In genomic region chr9:101639301-101639700, GRCh38 we compare ENCODE assay signal across 24 cellular contexts. TPM values are rescaled to one million over a fixed set of nuclear protein-coding genes. Genes with fewer than 3 reads are reported as not detected.
DNase-seq lines count a peak whose midpoint lies in the region; ATAC-seq, FAIRE-seq and TF ChIP-seq lines count a peak whose summit lies in the region.
"Had no signal": no experiment of that assay in that cellular context is flagged by ENCODE, and none has a peak within 500 bp of the region (broad histone marks: within the 10 kb centered on the region; RNA-seq: fewer than 3 reads in every experiment).

No MANE protein-coding gene starts in this region.

- H3K4me1 ChIP-seq in SK-N-SH (ENCODE audit: control insufficient read depth in 1 of 2, insufficient read depth in 2 of 2, low read depth in 1 of 2, low read length in 1 of 2), result no peaks in the 10 kb centered on the region
- H3K4me1 ChIP-seq in pancreas, result peaks cover 8 to 17% (median 13%) of the 10 kb centered on the region in 3 donors
- H3K4me1 ChIP-seq in esophagus squamous epithelium, result no peaks in the 10 kb centered on the region
- H3K4me1 ChIP-seq: A549 had no signal

- ATAC-seq in SK-N-SH treated with all-trans-retinoic acid at 6 μM for 48 hours (no peak), pancreas (peak; percentile 85 to 95 (median 92))
- ATAC-seq: K562 had no signal

- TF ChIP-seq EP300 in SK-N-SH (IDR thresholded peaks at IDR 0.05; ENCODE audit: borderline replicate concordance in 1 of 2, low read depth in 1 of 2, low read length in 1 of 2), result no peak

- H3K9me3 ChIP-seq in SK-N-SH (no peaks in the 10 kb centered on the region), pancreas (no peaks in the 10 kb centered on the region), esophagus squamous epithelium (no peaks in the 10 kb centered on the region)
- H3K9me3 ChIP-seq: A549 had no signal

- POLR2A ChIA-PET in SK-N-SH (lab: Yijun Ruan, JAX), result no interaction called here

- no peaks in the 10 kb centered on the region for H4K20me1 ChIP-seq in SK-N-SH (ENCODE audit: insufficient read depth)
- H4K20me1 ChIP-seq: BLaER1 had no signal

- H3F3A ChIP-seq in SK-N-SH (replicated peaks; ENCODE audit: insufficient read depth), result no peaks in the 10 kb centered on the region

- H3K79me2 ChIP-seq in SK-N-SH (ENCODE audit: insufficient read depth), result no peaks in the 10 kb centered on the region

- DNase-seq in SK-N-SH (no peak), astrocyte of the hippocampus (ENCODE audit: low read depth, low spot score) (peak; percentile 1), pancreas (peak in 3 of 6 donors; percentile 22 to 58 (median 26)), esophagus squamous epithelium (lab: John Stamatoyannopoulos, UW) (no peak), nucleus accumbens (lab: John Stamatoyannopoulos, UW) (no peak), cerebellar cortex (ENCODE audit: low spot score) (no peak)
- DNase-seq: CD4-positive, alpha-beta memory T cell; NCI-H1105 treated with DMSO at 0.1 percent for 48 hours; NCI-H187; NCI-H2227 treated with DMSO at 0.1 percent for 48 hours; NCI-H524 treated with DMSO at 0.1 percent for 48 hours; NK-92 treated with Interleukin-12 subunit alpha and Interleukin-12 subunit beta, amount 100 ng/mL, for 24 hours; Right ventricle myocardium superior had no signal

- TF ChIP-seq CTCF in SK-N-SH (IDR thresholded peaks at IDR 0.05) (no peak), pancreas (IDR thresholded peaks at IDR 0.05) (no peak), esophagus squamous epithelium (IDR thresholded peaks at IDR 0.05) (no peak)

- H3K27ac ChIP-seq in SK-N-SH (ENCODE audit: low read depth in 2 of 2, low read length in 1 of 2) (no peak overlapping the region), pancreas (no peak overlapping the region), esophagus squamous epithelium (no peak overlapping the region)
- H3K27ac ChIP-seq: A549, BLaER1, SK-N-MC had no signal

- no peak overlapping the region for H3K4me2 ChIP-seq in SK-N-SH
- H3K4me2 ChIP-seq: A549, BLaER1 had no signal

- H3K36me3 ChIP-seq in SK-N-SH (replicated peaks in 1 of 2; ENCODE audit: control insufficient read depth in 1 of 2, insufficient read depth in 2 of 2, low read length in 1 of 2) (no peaks in the 10 kb centered on the region), pancreas (no peaks in the 10 kb centered on the region), esophagus squamous epithelium (no peaks in the 10 kb centered on the region)
- H3K36me3 ChIP-seq: BLaER1 had no signal

- H3K27me3 ChIP-seq in SK-N-SH (ENCODE audit: insufficient read depth), result no peaks in the 10 kb centered on the region
- H3K27me3 ChIP-seq in pancreas, result no peaks in the 10 kb centered on the region
- H3K27me3 ChIP-seq in esophagus squamous epithelium, result no peaks in the 10 kb centered on the region
- H3K27me3 ChIP-seq: BLaER1 had no signal

- no peak for TF ChIP-seq POLR2A in esophagus squamous epithelium (IDR thresholded peaks at IDR 0.05)

- H3K9ac ChIP-seq in SK-N-SH, result no peak overlapping the region
- H3K9ac ChIP-seq: BLaER1 had no signal

- FAIRE-seq in islet of Langerhans (lab: Jason Lieb, UNC) (peak; percentile 62), pancreas (lab: Jason Lieb, UNC) (no peak)
- FAIRE-seq: A549, GM12892, GM18507, H1, K562, RCC 7860 had no signal

- H3K4me3 ChIP-seq in SK-N-SH (ENCODE audit: low read depth in 2 of 2, low read length in 1 of 2), result no peak overlapping the region
- no peak overlapping the region for H3K4me3 ChIP-seq in pancreas
- H3K4me3 ChIP-seq in esophagus squamous epithelium, result no peak overlapping the region
- H3K4me3 ChIP-seq: A549, BLaER1, K562, SK-N-MC had no signal

- intact Hi-C loops in pancreas (cut with DNase I), result no loop called here
- intact Hi-C loops in esophagus squamous epithelium (cut with DNase I), result no loop called here

- 9% methylated on average over 1 of the region's 1 CpG for WGBS in SK-N-SH (ENCODE audit: low lambda C conversion rate)
- 0 to 2% methylated on average over 1 of the region's 1 CpG for WGBS in pancreas, 2 donors
- WGBS in esophagus squamous epithelium, 2 donors, result 22 to 35% methylated on average over 1 of the region's 1 CpG

- TF ChIP-seq RAD21 in SK-N-SH (IDR thresholded peaks at IDR 0.05; ENCODE audit: low read length), result no peak

- H2AFZ ChIP-seq in SK-N-SH (ENCODE audit: low read depth), result no peak overlapping the region

- no peaks in the 10 kb centered on the region for H3K9me2 ChIP-seq in SK-N-SH

- CTCF ChIA-PET in SK-N-SH (lab: Yijun Ruan, JAX), result interaction anchor here (1.2 kb wide), 1 partner anchor 70 kb away, joined by 3 read pairs; no protein-coding TSS in a partner anchor

TF ChIP-seq in SK-N-SH treated with all-trans-retinoic acid at 6 μM for 48 hours, 23 proteins besides CTCF, POLR2A, EP300 and RAD21:
- TF ChIP-seq ZFP30 (CRISPR knock-in tag; IDR thresholded peaks at IDR 0.05) (no peak), ISL1 (CRISPR knock-in tag; IDR thresholded peaks at IDR 0.05) (0 out of 2 replicates have a peak, but pooled peaks have one; percentile 42)

TF ChIP-seq in SK-N-SH, 30 proteins besides CTCF, POLR2A, EP300 and RAD21:
- no peak for TF ChIP-seq GATA2 (CRISPR knock-in tag; IDR thresholded peaks at IDR 0.05)
- TF ChIP-seq FOXM1 (IDR thresholded peaks at IDR 0.05; ENCODE audit: low read depth), result no peak
- TF ChIP-seq ELF1 (IDR thresholded peaks at IDR 0.05), result no peak
- no peak for TF ChIP-seq IRF3 (IDR thresholded peaks at IDR 0.05; ENCODE audit: low read depth, low read length)
- no peak for TF ChIP-seq SIN3A (IDR thresholded peaks at IDR 0.05; ENCODE audit: borderline replicate concordance, low read depth, low read length)
- no peak for TF ChIP-seq GABPA (IDR thresholded peaks at IDR 0.05; ENCODE audit: low read depth)
- TF ChIP-seq USF2 (IDR thresholded peaks at IDR 0.05; ENCODE audit: borderline replicate concordance, low read depth, low read length), result no peak
- TF ChIP-seq SMC3 (IDR thresholded peaks at IDR 0.05; ENCODE audit: low read depth, low read length), result no peak
- TF ChIP-seq EZH2phosphoT487 (IDR thresholded peaks at IDR 0.05; ENCODE audit: borderline replicate concordance, low read depth), result no peak
- no peak for TF ChIP-seq TEAD4 (IDR thresholded peaks at IDR 0.05; ENCODE audit: borderline replicate concordance, insufficient read depth)
- TF ChIP-seq TAF1 (IDR thresholded peaks at IDR 0.05; ENCODE audit: borderline replicate concordance, low read depth, low read length), result no peak
- TF ChIP-seq FOXJ3 (CRISPR knock-in tag; IDR thresholded peaks at IDR 0.05), result no peak
- no peak for TF ChIP-seq FOSL2 (IDR thresholded peaks at IDR 0.05; ENCODE audit: borderline replicate concordance, low read depth)

RNA-seq across cellular contexts. Expression of gene PPP3R2, which starts 44.5 kb away (rescaled TPM):
- polyA plus RNA-seq in SK-N-SH (2012; rRNA removed) (not detected in 2 replicates), pancreas (under 1 TPM in 1 of 2 donors, not detected in 1; 0.02 TPM)
- polyA plus RNA-seq in SK-N-SH (2012; cell fraction: cytosol; rRNA removed), result not detected in 2 replicates
- not detected in 2 replicates for polyA plus RNA-seq in SK-N-SH (2012; cell fraction: nucleus; rRNA removed)
- total RNA-seq in pancreas (not detected), esophagus squamous epithelium (not detected)
- total RNA-seq: CD4-positive, alpha-beta memory T cell; H1; K562; OCI-LY7; Right ventricle myocardium superior had no signal
- polyA plus RNA-seq: A549; CD4-positive, alpha-beta memory T cell; H1; K562 had no signal
